34 cellular contexts compared by ENCODE assay signal in the genomic region with DNA sequence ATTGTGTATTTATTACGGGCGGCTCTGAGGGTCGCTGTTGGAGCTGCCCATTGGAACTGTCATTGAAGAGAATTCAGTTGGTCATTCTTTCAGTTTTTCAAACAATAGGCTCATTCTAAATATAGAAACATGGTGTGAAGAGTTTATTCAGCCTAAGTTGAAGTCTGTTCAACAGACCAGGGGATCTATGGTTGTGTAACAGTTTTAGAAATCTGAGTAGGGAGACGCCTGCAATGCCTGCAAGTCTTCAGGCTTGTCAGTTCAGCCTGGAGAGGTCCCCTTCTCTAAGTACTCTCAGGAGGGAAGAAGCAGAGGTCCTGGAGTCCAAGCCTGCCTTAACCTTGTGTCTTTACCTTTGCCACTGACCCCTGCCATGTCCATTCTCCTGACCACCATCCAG. TPM values are rescaled to one million over a fixed set of nuclear protein-coding genes. Genes with fewer than 3 reads are reported as not detected.
A peak's percentile ranks its signal among the peaks of the same experiment; 100 is the strongest.
DNase-seq lines count a peak whose midpoint lies in the region; ATAC-seq, FAIRE-seq and TF ChIP-seq lines count a peak whose summit lies in the region.
"Had no signal": no experiment of that assay in that cellular context is flagged by ENCODE, and none has a peak within 500 bp of the region (broad histone marks: within the 10 kb centered on the region; RNA-seq: fewer than 3 reads in every experiment).

No MANE protein-coding gene starts in this region.

- H2BK15ac ChIP-seq in H1 (ENCODE audit: low read length), result no peak overlapping the region

- no peak overlapping the region for H3K56ac ChIP-seq in H1 (replicated peaks; ENCODE audit: insufficient read length, low read depth, low read length)

- 81% methylated on average over 4 of the region's 4 CpGs; no CpG with 5 or more reads in 1 of the 2 experiments for WGBS in H1 (ENCODE audit: extremely low coverage in 1 of 2, insufficient coverage in 1 of 2, insufficient read length in 1 of 2, insufficient replicate concordance in 2 of 2, low coverage in 1 of 2, low lambda C conversion rate in 2 of 2, missing lambda C conversion rate in 1 of 2), 2 experiments

- H4K91ac ChIP-seq in H1 (replicated peaks; ENCODE audit: insufficient read length, low read length), result no peak overlapping the region

- H3K36me3 Mint-ChIP-seq in natural killer cell (no peaks in the 10 kb centered on the region), mesothelial cell of epicardium (no peaks in the 10 kb centered on the region)
- no peaks in the 10 kb centered on the region for H3K36me3 Mint-ChIP-seq in natural killer cell treated with Interleukin-12 subunit alpha and Interleukin-12 subunit beta and Interleukin-15 and Interleukin-18, amount 100 ng/mL, for 72 hours
- H3K36me3 Mint-ChIP-seq in activated T-cell treated with anti-CD3 and anti-CD28 coated beads, Interleukin-2, amount 50 U/mL, for 24 hours (ENCODE audit: low read depth), result no peaks in the 10 kb centered on the region
- H3K36me3 Mint-ChIP-seq: activated naive CD8-positive, alpha-beta T cell treated with anti-CD3 and anti-CD28 coated beads for 36 hours had no signal

- no peaks in the 10 kb centered on the region for H3K79me2 ChIP-seq in H1 (ENCODE audit: control insufficient read depth in 1 of 2, insufficient read depth in 2 of 2, low read length in 2 of 2)

- no peaks in the 10 kb centered on the region for H4K20me1 ChIP-seq in H1 (replicated peaks in 1 of 2; ENCODE audit: control insufficient read depth in 1 of 2, insufficient read depth in 2 of 2, low read length in 2 of 2)

- TF ChIP-seq POLR2A in H1 (IDR thresholded peaks at IDR 0.05; ENCODE audit: control extremely low read depth in 1 of 2, low read depth in 2 of 2, low read length in 2 of 2), result no peak

- TF ChIP-seq CTCF in natural killer cell (IDR thresholded peaks at IDR 0.05) (no peak), H1 (IDR thresholded peaks at IDR 0.05; ENCODE audit: control extremely low read depth in 1 of 3, insufficient read depth in 1 of 3, low read depth in 1 of 3, low read length in 3 of 3) (no peak), mesothelial cell of epicardium (IDR thresholded peaks at IDR 0.05; ENCODE audit: unreplicated experiment) (no peak)

- no peaks in the 10 kb centered on the region for H3K27me3 ChIP-seq in H1 (replicated peaks in 1 of 4; ENCODE audit: control insufficient read depth in 3 of 4, extremely low read depth in 1 of 4, insufficient read depth in 3 of 4, low read length in 3 of 4)
- H3K27me3 ChIP-seq: MG63, SJSA1, stomach, tibial nerve had no signal

- no peaks in the 10 kb centered on the region for H3K36me3 ChIP-seq in H1 (ENCODE audit: control insufficient read depth in 2 of 4, insufficient read depth in 4 of 4, low read length in 3 of 4)
- H3K36me3 ChIP-seq: MG63, SJSA1, stomach, tibial nerve had no signal

- CTCF ChIA-PET in H1 (lab: Charles Lee; ENCODE audit: partially characterized antibody), result interaction anchor here (0.9 to 7.3 kb wide), 12 partner anchors 9 to 92 kb away, joined by 3 to 58 read pairs (median 6); a partner anchor contains a TSS

- no peak overlapping the region for H4K5ac ChIP-seq in H1 (ENCODE audit: insufficient read length, low read depth, low read length)

- no peak for FAIRE-seq in H1 (lab: Jason Lieb, UNC)
- FAIRE-seq: GM19239 had no signal

- no peak overlapping the region for H3K27ac ChIP-seq in H1 (ENCODE audit: low read depth, low read length)
- H3K27ac ChIP-seq: epithelial cell of prostate, foreskin keratinocyte, SJSA1, stomach, tibial nerve had no signal

- H3K27ac Mint-ChIP-seq in natural killer cell (no peak overlapping the region), mesothelial cell of epicardium (peak overlapping the region; percentile 8)
- no peak overlapping the region for H3K27ac Mint-ChIP-seq in natural killer cell treated with Interleukin-12 subunit alpha and Interleukin-12 subunit beta and Interleukin-15 and Interleukin-18, amount 100 ng/mL, for 72 hours
- H3K27ac Mint-ChIP-seq in activated T-cell treated with anti-CD3 and anti-CD28 coated beads, Interleukin-2, amount 50 U/mL, for 24 hours, result no peak overlapping the region
- H3K27ac Mint-ChIP-seq: activated naive CD8-positive, alpha-beta T cell treated with anti-CD3 and anti-CD28 coated beads for 36 hours had no signal

- no peak overlapping the region for H3K4me3 ChIP-seq in H1 (ENCODE audit: extremely low read depth in 1 of 4, insufficient read depth in 2 of 4, low read depth in 3 of 4, low read length in 4 of 4)
- H3K4me3 ChIP-seq: MG63, SJSA1, smooth muscle cell, stomach, tibial nerve had no signal

- no peak for TF ChIP-seq RAD21 in H1 (IDR thresholded peaks at IDR 0.05 in 1 of 2, conservative IDR thresholded peaks at IDR 0.05 in 1 of 2; ENCODE audit: low read depth in 2 of 2, low read length in 2 of 2)

- H3K9me3 ChIP-seq in H1 (ENCODE audit: insufficient read depth in 2 of 2, low read depth in 1 of 2, low read length in 1 of 2), result no peaks in the 10 kb centered on the region
- H3K9me3 ChIP-seq: MG63, SJSA1, stomach, tibial nerve had no signal

- H2BK12ac ChIP-seq in H1 (ENCODE audit: low read depth, low read length), result no peak overlapping the region

- H3K79me1 ChIP-seq in H1 (ENCODE audit: low read depth, low read length), result no peaks in the 10 kb centered on the region

- H2AFZ ChIP-seq in H1 (ENCODE audit: low read length), result peak overlapping the region; percentile 42; the same call in 1 of the 2 replicates

- H3K4ac ChIP-seq in H1 (replicated peaks; ENCODE audit: insufficient read length, low read depth, low read length), result no peak overlapping the region

- no peak for ATAC-seq in natural killer cell
- ATAC-seq in natural killer cell treated with Interleukin-12 subunit alpha and Interleukin-12 subunit beta and Interleukin-15 and Interleukin-18, amount 100 ng/mL, for 72 hours, result no peak
- ATAC-seq in GM21737 (IDR thresholded peaks at IDR 0.05; ENCODE audit: unreplicated experiment), result no peak
- no peak for ATAC-seq in HG03442 (IDR thresholded peaks at IDR 0.05; ENCODE audit: unreplicated experiment)
- ATAC-seq: foreskin keratinocyte had no signal

- H3K4me3 Mint-ChIP-seq in natural killer cell (peak overlapping the region; percentile 35), mesothelial cell of epicardium (no peak overlapping the region)
- no peak overlapping the region for H3K4me3 Mint-ChIP-seq in natural killer cell treated with Interleukin-12 subunit alpha and Interleukin-12 subunit beta and Interleukin-15 and Interleukin-18, amount 100 ng/mL, for 72 hours
- no peak overlapping the region for H3K4me3 Mint-ChIP-seq in activated T-cell treated with anti-CD3 and anti-CD28 coated beads, Interleukin-2, amount 50 U/mL, for 24 hours
- H3K4me3 Mint-ChIP-seq: activated naive CD8-positive, alpha-beta T cell treated with anti-CD3 and anti-CD28 coated beads for 36 hours had no signal

- no peak overlapping the region for H3K18ac ChIP-seq in H1 (ENCODE audit: extremely low read depth, low read length)

- DNase-seq in natural killer cell (no peak), H1 (ENCODE audit: low read depth in 1 of 2, low spot score in 2 of 2) (no peak), mesothelial cell of epicardium (ENCODE audit: low spot score in 2 of 2, unreplicated experiment in 2 of 2) (no peak), DMS53 (lab: John Stamatoyannopoulos, UW) (no peak)
- no peak for DNase-seq in natural killer cell treated with Interleukin-12 subunit alpha and Interleukin-12 subunit beta and Interleukin-15 and Interleukin-18, amount 100 ng/mL, for 72 hours (ENCODE audit: low spot score)
- DNase-seq in activated T-cell treated with anti-CD3 and anti-CD28 coated beads, Interleukin-2, amount 50 U/mL, for 24 hours, result no peak
- DNase-seq: activated effector memory CD4-positive, alpha-beta T cell treated with Interleukin-2 at 50 U/mL for 16 hours; activated naive CD8-positive, alpha-beta T cell treated with anti-CD3 and anti-CD28 coated beads for 36 hours; activated T-cell treated with anti-CD3 and anti-CD28 coated beads for 4 hours; cerebellar nuclear complex; foreskin keratinocyte; HCEC 1CT; KBM-7; mammary epithelial cell; MG63; NCI-H1436 treated with DMSO at 0.1 percent for 48 hours; NCI-H446; NCI-H774; occipital lobe; RPMI8226; stimulated activated CD4-positive, alpha-beta T cell treated with anti-CD3 and anti-CD28 coated beads, Interleukin-1b, Interleukin-23, amount 100 ng/mL, for 48 hours; stimulated activated CD8-positive, alpha-beta memory T cell treated with anti-CD3 and anti-CD28 coated beads, Interleukin-4, amount 100 ng/mL, for 48 hours; stomach had no signal

- no peak overlapping the region for H3K4me2 ChIP-seq in H1 (ENCODE audit: insufficient read depth in 1 of 2, low read depth in 2 of 2, low read length in 2 of 2)
- H3K4me2 ChIP-seq: smooth muscle cell had no signal

- H2BK120ac ChIP-seq in H1 (replicated peaks; ENCODE audit: low read depth, low read length), result no peak overlapping the region

- H3K4me1 Mint-ChIP-seq in natural killer cell (peaks cover 0 to 9% of the 10 kb centered on the region in 2 donors), mesothelial cell of epicardium (peaks cover 28% of the 10 kb centered on the region)
- peaks cover 6 to 7% of the 10 kb centered on the region in 2 donors for H3K4me1 Mint-ChIP-seq in natural killer cell treated with Interleukin-12 subunit alpha and Interleukin-12 subunit beta and Interleukin-15 and Interleukin-18, amount 100 ng/mL, for 72 hours (ENCODE audit: low read depth in 2 of 2)
- peaks cover 18% of the 10 kb centered on the region for H3K4me1 Mint-ChIP-seq in activated T-cell treated with anti-CD3 and anti-CD28 coated beads, Interleukin-2, amount 50 U/mL, for 24 hours (ENCODE audit: low read depth)

- intact Hi-C loops in natural killer cell (cut with micrococcal nuclease), result loop anchor here (10.0 kb wide), 1 partner anchor 257 kb away; no protein-coding TSS in a partner anchor

- POLR2A ChIA-PET in H1 (lab: Charles Lee; ENCODE audit: partially characterized antibody), result no interaction called here

- no peak overlapping the region for H4K8ac ChIP-seq in H1 (ENCODE audit: extremely low read depth, insufficient read depth, low read length)

- H3K4me1 ChIP-seq in H1 (replicated peaks in 1 of 4; ENCODE audit: control insufficient read depth in 3 of 4, insufficient read depth in 4 of 4, low read length in 3 of 4), result peaks cover 0 to 8% (median 5%) of the 10 kb centered on the region in 4 experiments; a peak in 4 of 7 replicates
- H3K4me1 ChIP-seq: foreskin keratinocyte had no signal

- no peak overlapping the region for H3K14ac ChIP-seq in H1 (ENCODE audit: insufficient read length)

- H3K9me3 Mint-ChIP-seq in natural killer cell (no peaks in the 10 kb centered on the region), mesothelial cell of epicardium (no peaks in the 10 kb centered on the region)
- H3K9me3 Mint-ChIP-seq in natural killer cell treated with Interleukin-12 subunit alpha and Interleukin-12 subunit beta and Interleukin-15 and Interleukin-18, amount 100 ng/mL, for 72 hours, result no peaks in the 10 kb centered on the region
- no peaks in the 10 kb centered on the region for H3K9me3 Mint-ChIP-seq in activated T-cell treated with anti-CD3 and anti-CD28 coated beads, Interleukin-2, amount 50 U/mL, for 24 hours
- H3K9me3 Mint-ChIP-seq: activated naive CD8-positive, alpha-beta T cell treated with anti-CD3 and anti-CD28 coated beads for 36 hours had no signal

- H2AK5ac ChIP-seq in H1 (ENCODE audit: low read depth, low read length), result no peak overlapping the region

- no peak for TF ChIP-seq EP300 in H1 (IDR thresholded peaks at IDR 0.05; ENCODE audit: borderline replicate concordance in 1 of 2, low read depth in 2 of 2, low read length in 2 of 2)

- H2BK5ac ChIP-seq in H1 (ENCODE audit: low read depth, low read length), result no peak overlapping the region

- H3K23me2 ChIP-seq in H1 (ENCODE audit: low read depth, low read length), result no peaks in the 10 kb centered on the region

- no peak overlapping the region for H3K9ac ChIP-seq in H1 (replicated peaks in 1 of 4; ENCODE audit: extremely low read depth in 1 of 4, low read depth in 3 of 4, low read length in 3 of 4)

- peaks cover 14 to 32% of the 10 kb centered on the region in 2 donors for H3K27me3 Mint-ChIP-seq in natural killer cell (ENCODE audit: low read depth in 2 of 2)
- peaks cover 8 to 21% of the 10 kb centered on the region in 2 donors for H3K27me3 Mint-ChIP-seq in natural killer cell treated with Interleukin-12 subunit alpha and Interleukin-12 subunit beta and Interleukin-15 and Interleukin-18, amount 100 ng/mL, for 72 hours
- H3K27me3 Mint-ChIP-seq in mesothelial cell of epicardium (ENCODE audit: low read depth), result no peaks in the 10 kb centered on the region
- H3K27me3 Mint-ChIP-seq in activated T-cell treated with anti-CD3 and anti-CD28 coated beads, Interleukin-2, amount 50 U/mL, for 24 hours, result peaks cover 4% of the 10 kb centered on the region

- H3K23ac ChIP-seq in H1 (ENCODE audit: insufficient read length), result no peak overlapping the region

- no peak overlapping the region for H2BK20ac ChIP-seq in H1 (ENCODE audit: low read length)

RNA-seq across cellular contexts. Expression of a gene that starts 9.7 kb away (rescaled TPM):
- total RNA-seq in natural killer cell (not detected), mesothelial cell of epicardium (0.16 to 0.47 TPM (median 0.27 TPM) in 3 replicates)
- total RNA-seq in natural killer cell treated with Interleukin-12 subunit alpha and Interleukin-12 subunit beta and Interleukin-15 and Interleukin-18, amount 100 ng/mL, for 72 hours, result under 1 TPM in 1 of 2 donors, not detected in 1; 0.73 TPM
- total RNA-seq in H1 (2021; fragmentation: NEBNext Ultra II Directional; extraction: Animal tissue kit (Norgen Biotek cat#: 25700)), result 102 and 110 TPM in 2 replicates
- 3.9 and 4.0 TPM in 2 replicates for polyA plus RNA-seq in H1 (2011; rRNA removed)
- 5.3 TPM for polyA plus RNA-seq in H1 (2011; cell fraction: cytosol; rRNA removed)
- 3.1 TPM for polyA plus RNA-seq in H1 (2011; cell fraction: nucleus; rRNA removed)
- 5.1 to 10.9 TPM (median 6.5 TPM) in 4 replicates for polyA plus RNA-seq in H1 (2012, experiment 1 of 2)
- polyA plus RNA-seq in H1 (2012, experiment 2 of 2), result 4.8 TPM
- polyA plus RNA-seq in H1 (2013, experiment 1 of 2), result 17.7 TPM
- 16.7 TPM for polyA plus RNA-seq in H1 (2013, experiment 2 of 2)
- 2.7 TPM in 2 replicates for polyA minus RNA-seq in H1 (2011; rRNA and poly(A)+ RNA removed)
- polyA minus RNA-seq in H1 (2011; cell fraction: cytosol; rRNA and poly(A)+ RNA removed), result 53.6 TPM
- polyA minus RNA-seq in H1 (2011; cell fraction: nucleus; rRNA and poly(A)+ RNA removed), result 3.5 TPM
- total RNA-seq: activated naive CD8-positive, alpha-beta T cell treated with anti-CD3 and anti-CD28 coated beads for 36 hours; foreskin keratinocyte; G401; HT1080; mammary epithelial cell; occipital lobe; SJSA1; smooth muscle cell; stomach; T-helper 1 cell treated with Interleukin-12 subunit alpha and Interleukin-12 subunit beta and Interleukin-4 antibody, amounts not matched to agents 30 ng/mL and 1 ng/mL, for 36 hours; tibial nerve had no signal
- polyA plus RNA-seq: BJ, foreskin keratinocyte, mammary epithelial cell, smooth muscle cell had no signal

RNA-seq across cellular contexts. Expression of a gene that starts 31.2 kb away (rescaled TPM):
- total RNA-seq in natural killer cell, result 100 to 1,000 TPM in 2 of 3 donors, 10 to 100 TPM in 1; 90.8 to 127 (median 118) TPM
- 10 to 100 TPM; 52.0 to 74.5 TPM for total RNA-seq in natural killer cell treated with Interleukin-12 subunit alpha and Interleukin-12 subunit beta and Interleukin-15 and Interleukin-18, amount 100 ng/mL, for 72 hours
- total RNA-seq in H1 (2021; fragmentation: NEBNext Ultra II Directional; extraction: Animal tissue kit (Norgen Biotek cat#: 25700)), result 21.3 and 21.9 TPM in 2 replicates
- 3.2 and 4.8 TPM in 2 replicates for polyA plus RNA-seq in H1 (2011; rRNA removed)
- 5.5 TPM for polyA plus RNA-seq in H1 (2011; cell fraction: cytosol; rRNA removed)
- polyA plus RNA-seq in H1 (2011; cell fraction: nucleus; rRNA removed), result 10.8 TPM
- 9.4 to 16.0 TPM (median 10.3 TPM) in 4 replicates for polyA plus RNA-seq in H1 (2012, experiment 1 of 2)
- 2.1 TPM for polyA plus RNA-seq in H1 (2012, experiment 2 of 2)
- polyA plus RNA-seq in H1 (2013, experiment 1 of 2), result 11.2 TPM
- polyA plus RNA-seq in H1 (2013, experiment 2 of 2), result 11.8 TPM
- polyA minus RNA-seq in H1 (2011; rRNA and poly(A)+ RNA removed), result 17.7 and 19.6 TPM in 2 replicates
- 13.7 TPM for polyA minus RNA-seq in H1 (2011; cell fraction: cytosol; rRNA and poly(A)+ RNA removed)
- 27.0 TPM for polyA minus RNA-seq in H1 (2011; cell fraction: nucleus; rRNA and poly(A)+ RNA removed)
- 26.7 to 33.2 TPM (median 29.3 TPM) in 3 replicates for total RNA-seq in mesothelial cell of epicardium

Comparison
In these comparisons a context has a peak if more than half of its experiments do, and no peak if none do; other contexts are left out.
1. RNA of a gene that starts 9.7 kb away (total RNA-seq): 102 to 110 TPM in H1; 0.73 TPM in natural killer cell treated with Interleukin-12 subunit alpha and Interleukin-12 subunit beta and Interleukin-15 and Interleukin-18, amount 100 ng/mL, for 72 hours, 0.16 to 0.47 TPM in mesothelial cell of epicardium and not detected in natural killer cell; every median in the first group is over 10 times any median in the second.